In the genomic region with DNA sequence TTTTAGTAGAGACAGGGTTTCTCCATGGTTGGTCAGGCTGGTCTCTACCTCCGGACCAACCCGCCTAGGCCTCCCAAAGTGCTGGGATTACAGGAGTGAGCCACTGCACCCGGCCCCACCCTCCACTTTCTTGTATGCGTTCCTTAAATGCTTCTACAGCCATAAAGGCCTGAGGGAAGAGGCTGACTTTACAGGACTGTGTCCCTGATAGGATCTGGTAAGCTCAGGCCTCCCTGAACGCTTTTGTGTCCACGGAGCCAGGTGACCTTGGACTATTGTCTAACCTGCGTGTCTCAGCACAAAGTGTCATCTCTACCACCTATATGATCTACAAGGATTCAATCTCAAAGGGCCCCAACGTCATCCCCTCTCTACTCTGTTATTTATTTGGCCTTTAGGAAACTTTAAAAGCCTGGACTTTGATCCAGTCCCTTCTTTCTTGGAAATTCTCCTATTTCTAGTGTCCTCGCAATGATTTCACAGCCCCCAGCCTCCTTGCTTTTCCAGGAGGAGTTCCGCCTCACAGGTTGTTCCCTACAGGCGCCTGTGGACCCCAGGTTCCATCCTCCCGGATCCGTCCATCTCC, we compare ENCODE assay signal across 8 cellular contexts. TPM values are rescaled to one million over a fixed set of nuclear protein-coding genes. Genes with fewer than 3 reads are reported as not detected.
DNase-seq lines count a peak whose midpoint lies in the region; ATAC-seq and TF ChIP-seq lines count a peak whose summit lies in the region.

No MANE protein-coding gene starts in this region.

- intact Hi-C loops in activated CD4-positive, alpha-beta memory T cell treated with anti-CD3 and anti-CD28 coated beads for 36 hours (cut with micrococcal nuclease) = loop anchor here (2.0 to 5.0 kb wide), 4 partner anchors 33 to 532 kb away; a partner anchor contains a TSS

- peaks cover 36% of the 10 kb centered on the region for H3K4me1 Mint-ChIP-seq in activated CD4-positive, alpha-beta memory T cell treated with anti-CD3 and anti-CD28 coated beads for 36 hours (ENCODE audit: low read depth)

- no peaks in the 10 kb centered on the region for H3K27me3 Mint-ChIP-seq in activated CD4-positive, alpha-beta memory T cell treated with anti-CD3 and anti-CD28 coated beads for 36 hours

- DNase-seq in activated CD4-positive, alpha-beta memory T cell treated with anti-CD3 and anti-CD28 coated beads for 36 hours = no peak
- DNase-seq in right atrium auricular region (ENCODE audit: low spot score) (no peak), activated gamma-delta T cell (lab: John Stamatoyannopoulos, UW) (no peak), NCI-H1436 (lab: John Stamatoyannopoulos, UW) (no peak)

- H3K27ac ChIP-seq in HEK293 (ENCODE audit: extremely low read depth, low read depth, low read length) = peak overlapping the region; percentile 74; the same call in 1 of the 2 replicates
- H3K27ac ChIP-seq in right atrium auricular region = peak overlapping the region; percentile 76 to 78
- H3K27ac ChIP-seq in skeletal muscle tissue (ENCODE audit: low read depth, low read length) = peak overlapping the region; percentile 74

- peak overlapping the region; percentile 84 for H3K27ac Mint-ChIP-seq in activated CD4-positive, alpha-beta memory T cell treated with anti-CD3 and anti-CD28 coated beads for 36 hours

- no peaks in the 10 kb centered on the region for H3K9me3 Mint-ChIP-seq in activated CD4-positive, alpha-beta memory T cell treated with anti-CD3 and anti-CD28 coated beads for 36 hours

- H3K4me3 ChIP-seq in HEK293 (ENCODE audit: low read depth, low read length) = peak overlapping the region; percentile 87
- peak overlapping the region; percentile 78 to 92 for H3K4me3 ChIP-seq in right atrium auricular region
- peak overlapping the region; percentile 93 to 97 (median 93) for H3K4me3 ChIP-seq in skeletal muscle tissue (ENCODE audit: low read length in 3 of 3)

- TF ChIP-seq CTCF in HEK293 (tag by site-specific recombination; IDR thresholded peaks at IDR 0.05) (no peak), right atrium auricular region (IDR thresholded peaks at IDR 0.05) (no peak)

- peak overlapping the region; percentile 91 for H3K4me3 Mint-ChIP-seq in activated CD4-positive, alpha-beta memory T cell treated with anti-CD3 and anti-CD28 coated beads for 36 hours

- POLR2A ChIA-PET in HEK293 (lab: Yijun Ruan, JAX) = interaction anchor here (1.1 to 2.0 kb wide), 4 partner anchors 13 to 41 kb away, joined by 3 to 6 read pairs (median 4); no protein-coding TSS in a partner anchor
- POLR2A ChIA-PET in activated CD4-positive, alpha-beta memory T cell treated with anti-CD3 and anti-CD28 coated beads for 36 hours (lab: Charles Lee) = interaction anchor here (1.2 kb wide), 1 partner anchor 45 kb away, joined by 7 read pairs; a partner anchor contains a TSS

- H3K9ac ChIP-seq in skeletal muscle tissue (ENCODE audit: low read depth in 1 of 3, low read length in 3 of 3) = peak overlapping the region; percentile 91 to 97 (median 92)

- no peaks in the 10 kb centered on the region for H3K9me3 ChIP-seq in HEK293 (ENCODE audit: control insufficient read depth, insufficient read depth, low read depth, low read length)
- H3K9me3 ChIP-seq in right atrium auricular region = no peaks in the 10 kb centered on the region
- no peaks in the 10 kb centered on the region for H3K9me3 ChIP-seq in skeletal muscle tissue (ENCODE audit: control insufficient read depth in 3 of 3, low read length in 3 of 3)

- no peaks in the 10 kb centered on the region for H3K27me3 ChIP-seq in right atrium auricular region
- no peaks in the 10 kb centered on the region for H3K27me3 ChIP-seq in skeletal muscle tissue (ENCODE audit: control insufficient read depth in 3 of 3, insufficient read depth in 3 of 3, low read length in 3 of 3)

- H3K4me1 ChIP-seq in HEK293 (ENCODE audit: control insufficient read depth, insufficient read depth, low read length) (no peaks in the 10 kb centered on the region), right atrium auricular region (peaks cover 0 to 14% of the 10 kb centered on the region in 2 donors), skeletal muscle tissue (ENCODE audit: control insufficient read depth in 3 of 3, insufficient read depth in 3 of 3, low read length in 3 of 3) (peaks cover 13 to 18% (median 17%) of the 10 kb centered on the region in 3 donors)

- H3K36me3 ChIP-seq in HEK293 (ENCODE audit: control insufficient read depth in 2 of 2, insufficient read depth in 1 of 2, low read length in 2 of 2) = peaks cover 25% of the 10 kb centered on the region in 2 experiments
- H3K36me3 ChIP-seq in right atrium auricular region = peaks cover 15% of the 10 kb centered on the region
- H3K36me3 ChIP-seq in skeletal muscle tissue (ENCODE audit: control insufficient read depth in 3 of 3, insufficient read depth in 3 of 3, low read length in 3 of 3) = peaks cover 2 to 16% (median 9%) of the 10 kb centered on the region in 3 donors

- peaks cover 20% of the 10 kb centered on the region for H3K36me3 Mint-ChIP-seq in activated CD4-positive, alpha-beta memory T cell treated with anti-CD3 and anti-CD28 coated beads for 36 hours

- CTCF ChIA-PET in HEK293 (lab: Yijun Ruan, JAX) = no interaction called here
- CTCF ChIA-PET in activated CD4-positive, alpha-beta memory T cell treated with anti-CD3 and anti-CD28 coated beads for 36 hours (lab: Charles Lee) = no interaction called here

- ATAC-seq in GM18502 (IDR thresholded peaks at IDR 0.05; ENCODE audit: poor library complexity, unreplicated experiment) (no peak), HG03139 (IDR thresholded peaks at IDR 0.05; ENCODE audit: unreplicated experiment) (no peak)

TF ChIP-seq in HEK293, 187 proteins besides CTCF, POLR2A, EP300 and RAD21:
- TF ChIP-seq ZNF350 (tag by site-specific recombination; IDR thresholded peaks at IDR 0.05) (no peak), SCRT1 (tag by site-specific recombination; IDR thresholded peaks at IDR 0.05; ENCODE audit: borderline replicate concordance) (peak; percentile 29; the same call in 1 of the 2 replicates), ZFP69B (tag by site-specific recombination; IDR thresholded peaks at IDR 0.05) (no peak)
TF ChIP-seq in HEK293: peak in this region for 1.

RNA-seq across cellular contexts. Expression of a gene that starts 0.7 kb away (rescaled TPM):
- 1 to 10 TPM; 4.8 to 6.1 TPM for total RNA-seq in activated CD4-positive, alpha-beta memory T cell treated with anti-CD3 and anti-CD28 coated beads for 36 hours
- total RNA-seq in right atrium auricular region = 1 to 10 TPM; 1.0 to 5.3 TPM
- 7.3 TPM for total RNA-seq in skeletal muscle tissue

RNA-seq across cellular contexts. Expression of a gene that starts 16.1 kb away (rescaled TPM):
- total RNA-seq in activated CD4-positive, alpha-beta memory T cell treated with anti-CD3 and anti-CD28 coated beads for 36 hours = 10 to 100 TPM; 14.2 to 15.2 TPM
- total RNA-seq in right atrium auricular region = 1 to 10 TPM; 3.2 to 5.7 TPM
- total RNA-seq in skeletal muscle tissue = 17.2 TPM

RNA-seq across cellular contexts. Expression of a gene that starts 35.6 kb away (rescaled TPM):
- total RNA-seq in activated CD4-positive, alpha-beta memory T cell treated with anti-CD3 and anti-CD28 coated beads for 36 hours = 10 to 100 TPM; 20.9 to 23.9 TPM
- total RNA-seq in right atrium auricular region (10 to 100 TPM; 11.6 to 12.5 TPM), skeletal muscle tissue (18.8 TPM)

RNA-seq across cellular contexts. Expression of a gene that starts 44.5 kb away (rescaled TPM):
- total RNA-seq in activated CD4-positive, alpha-beta memory T cell treated with anti-CD3 and anti-CD28 coated beads for 36 hours = 10 to 100 TPM; 11.5 to 11.7 TPM
- total RNA-seq in right atrium auricular region (10 to 100 TPM in 1 of 2 donors, 1 to 10 TPM in 1; 5.7 to 11.9 TPM), skeletal muscle tissue (27.1 TPM)
